ENCODE assay signal across 2 cellular contexts in the genomic region with DNA sequence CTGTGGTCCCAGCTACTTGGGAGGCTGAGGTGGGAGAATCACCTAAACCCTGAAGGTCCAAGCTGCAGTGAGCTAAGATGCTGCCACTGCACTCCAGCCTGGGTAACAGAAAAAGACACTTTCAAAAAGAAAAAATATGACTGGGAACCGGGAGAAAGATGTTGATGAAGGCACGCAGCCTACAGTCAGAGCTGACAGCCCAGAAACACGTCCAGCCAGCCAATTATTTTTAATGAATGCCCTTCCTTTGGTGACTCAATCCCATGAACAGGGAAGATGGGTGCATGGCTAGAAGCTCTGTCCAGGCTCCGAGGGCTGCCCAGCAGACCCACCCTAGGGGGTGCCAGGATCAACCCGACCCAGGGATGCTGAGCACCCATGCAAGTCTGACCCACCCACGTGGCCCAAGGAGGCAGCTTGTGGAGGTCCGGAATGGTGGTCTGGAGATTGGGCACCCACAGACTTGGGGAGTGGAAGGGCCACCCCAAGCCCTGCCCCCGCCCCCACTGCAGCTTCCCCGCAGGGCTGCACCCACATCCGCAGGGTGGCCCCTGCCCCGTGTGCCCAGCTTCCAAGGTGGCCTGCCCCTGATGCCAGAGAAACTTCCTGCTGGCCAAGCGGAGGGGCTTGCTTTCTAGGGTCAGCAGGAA.
TF ChIP-seq lines count a peak whose summit lies in the region.

No MANE protein-coding gene starts in this region.

TF ChIP-seq in liver, 16 proteins besides CTCF, POLR2A, EP300 and RAD21:
- TF ChIP-seq FOXA2 (IDR thresholded peaks at IDR 0.05) (no peak), JUND (IDR thresholded peaks at IDR 0.05) (no peak), YY1 (IDR thresholded peaks at IDR 0.05) (no peak), EGR1 (IDR thresholded peaks at IDR 0.05; ENCODE audit: low read depth in 2 of 2) (no peak), GABPA (IDR thresholded peaks at IDR 0.05 in 1 of 2, conservative IDR thresholded peaks at IDR 0.05 in 1 of 2) (no peak), FOXA1 (IDR thresholded peaks at IDR 0.05) (no peak), NR2F2 (IDR thresholded peaks at IDR 0.05) (no peak), HNF4A (conservative IDR thresholded peaks at IDR 0.05) (no peak), TAF1 (conservative IDR thresholded peaks at IDR 0.05) (no peak), SP1 (IDR thresholded peaks at IDR 0.05) (no peak)
- TF ChIP-seq, protein P1, sequence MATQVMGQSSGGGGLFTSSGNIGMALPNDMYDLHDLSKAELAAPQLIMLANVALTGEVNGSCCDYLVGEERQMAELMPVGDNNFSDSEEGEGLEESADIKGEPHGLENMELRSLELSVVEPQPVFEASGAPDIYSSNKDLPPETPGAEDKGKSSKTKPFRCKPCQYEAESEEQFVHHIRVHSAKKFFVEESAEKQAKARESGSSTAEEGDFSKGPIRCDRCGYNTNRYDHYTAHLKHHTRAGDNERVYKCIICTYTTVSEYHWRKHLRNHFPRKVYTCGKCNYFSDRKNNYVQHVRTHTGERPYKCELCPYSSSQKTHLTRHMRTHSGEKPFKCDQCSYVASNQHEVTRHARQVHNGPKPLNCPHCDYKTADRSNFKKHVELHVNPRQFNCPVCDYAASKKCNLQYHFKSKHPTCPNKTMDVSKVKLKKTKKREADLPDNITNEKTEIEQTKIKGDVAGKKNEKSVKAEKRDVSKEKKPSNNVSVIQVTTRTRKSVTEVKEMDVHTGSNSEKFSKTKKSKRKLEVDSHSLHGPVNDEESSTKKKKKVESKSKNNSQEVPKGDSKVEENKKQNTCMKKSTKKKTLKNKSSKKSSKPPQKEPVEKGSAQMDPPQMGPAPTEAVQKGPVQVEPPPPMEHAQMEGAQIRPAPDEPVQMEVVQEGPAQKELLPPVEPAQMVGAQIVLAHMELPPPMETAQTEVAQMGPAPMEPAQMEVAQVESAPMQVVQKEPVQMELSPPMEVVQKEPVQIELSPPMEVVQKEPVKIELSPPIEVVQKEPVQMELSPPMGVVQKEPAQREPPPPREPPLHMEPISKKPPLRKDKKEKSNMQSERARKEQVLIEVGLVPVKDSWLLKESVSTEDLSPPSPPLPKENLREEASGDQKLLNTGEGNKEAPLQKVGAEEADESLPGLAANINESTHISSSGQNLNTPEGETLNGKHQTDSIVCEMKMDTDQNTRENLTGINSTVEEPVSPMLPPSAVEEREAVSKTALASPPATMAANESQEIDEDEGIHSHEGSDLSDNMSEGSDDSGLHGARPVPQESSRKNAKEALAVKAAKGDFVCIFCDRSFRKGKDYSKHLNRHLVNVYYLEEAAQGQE (IDR thresholded peaks at IDR 0.05), result no peak
- TF ChIP-seq, protein P2, sequence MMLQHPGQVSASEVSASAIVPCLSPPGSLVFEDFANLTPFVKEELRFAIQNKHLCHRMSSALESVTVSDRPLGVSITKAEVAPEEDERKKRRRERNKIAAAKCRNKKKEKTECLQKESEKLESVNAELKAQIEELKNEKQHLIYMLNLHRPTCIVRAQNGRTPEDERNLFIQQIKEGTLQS (IDR thresholded peaks at IDR 0.05), result no peak
- TF ChIP-seq, protein P3, sequence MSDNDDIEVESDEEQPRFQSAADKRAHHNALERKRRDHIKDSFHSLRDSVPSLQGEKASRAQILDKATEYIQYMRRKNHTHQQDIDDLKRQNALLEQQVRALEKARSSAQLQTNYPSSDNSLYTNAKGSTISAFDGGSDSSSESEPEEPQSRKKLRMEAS (IDR thresholded peaks at IDR 0.05), result no peak
- TF ChIP-seq, protein P4, sequence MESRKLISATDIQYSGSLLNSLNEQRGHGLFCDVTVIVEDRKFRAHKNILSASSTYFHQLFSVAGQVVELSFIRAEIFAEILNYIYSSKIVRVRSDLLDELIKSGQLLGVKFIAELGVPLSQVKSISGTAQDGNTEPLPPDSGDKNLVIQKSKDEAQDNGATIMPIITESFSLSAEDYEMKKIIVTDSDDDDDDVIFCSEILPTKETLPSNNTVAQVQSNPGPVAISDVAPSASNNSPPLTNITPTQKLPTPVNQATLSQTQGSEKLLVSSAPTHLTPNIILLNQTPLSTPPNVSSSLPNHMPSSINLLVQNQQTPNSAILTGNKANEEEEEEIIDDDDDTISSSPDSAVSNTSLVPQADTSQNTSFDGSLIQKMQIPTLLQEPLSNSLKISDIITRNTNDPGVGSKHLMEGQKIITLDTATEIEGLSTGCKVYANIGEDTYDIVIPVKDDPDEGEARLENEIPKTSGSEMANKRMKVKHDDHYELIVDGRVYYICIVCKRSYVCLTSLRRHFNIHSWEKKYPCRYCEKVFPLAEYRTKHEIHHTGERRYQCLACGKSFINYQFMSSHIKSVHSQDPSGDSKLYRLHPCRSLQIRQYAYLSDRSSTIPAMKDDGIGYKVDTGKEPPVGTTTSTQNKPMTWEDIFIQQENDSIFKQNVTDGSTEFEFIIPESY (IDR thresholded peaks at IDR 0.05), result no peak

TF ChIP-seq in HepG2, 621 proteins besides CTCF, POLR2A, EP300 and RAD21:
- TF ChIP-seq ZNF747 (CRISPR knock-in tag; IDR thresholded peaks at IDR 0.05; ENCODE audit: borderline replicate concordance), result no peak
- TF ChIP-seq, protein P5, sequence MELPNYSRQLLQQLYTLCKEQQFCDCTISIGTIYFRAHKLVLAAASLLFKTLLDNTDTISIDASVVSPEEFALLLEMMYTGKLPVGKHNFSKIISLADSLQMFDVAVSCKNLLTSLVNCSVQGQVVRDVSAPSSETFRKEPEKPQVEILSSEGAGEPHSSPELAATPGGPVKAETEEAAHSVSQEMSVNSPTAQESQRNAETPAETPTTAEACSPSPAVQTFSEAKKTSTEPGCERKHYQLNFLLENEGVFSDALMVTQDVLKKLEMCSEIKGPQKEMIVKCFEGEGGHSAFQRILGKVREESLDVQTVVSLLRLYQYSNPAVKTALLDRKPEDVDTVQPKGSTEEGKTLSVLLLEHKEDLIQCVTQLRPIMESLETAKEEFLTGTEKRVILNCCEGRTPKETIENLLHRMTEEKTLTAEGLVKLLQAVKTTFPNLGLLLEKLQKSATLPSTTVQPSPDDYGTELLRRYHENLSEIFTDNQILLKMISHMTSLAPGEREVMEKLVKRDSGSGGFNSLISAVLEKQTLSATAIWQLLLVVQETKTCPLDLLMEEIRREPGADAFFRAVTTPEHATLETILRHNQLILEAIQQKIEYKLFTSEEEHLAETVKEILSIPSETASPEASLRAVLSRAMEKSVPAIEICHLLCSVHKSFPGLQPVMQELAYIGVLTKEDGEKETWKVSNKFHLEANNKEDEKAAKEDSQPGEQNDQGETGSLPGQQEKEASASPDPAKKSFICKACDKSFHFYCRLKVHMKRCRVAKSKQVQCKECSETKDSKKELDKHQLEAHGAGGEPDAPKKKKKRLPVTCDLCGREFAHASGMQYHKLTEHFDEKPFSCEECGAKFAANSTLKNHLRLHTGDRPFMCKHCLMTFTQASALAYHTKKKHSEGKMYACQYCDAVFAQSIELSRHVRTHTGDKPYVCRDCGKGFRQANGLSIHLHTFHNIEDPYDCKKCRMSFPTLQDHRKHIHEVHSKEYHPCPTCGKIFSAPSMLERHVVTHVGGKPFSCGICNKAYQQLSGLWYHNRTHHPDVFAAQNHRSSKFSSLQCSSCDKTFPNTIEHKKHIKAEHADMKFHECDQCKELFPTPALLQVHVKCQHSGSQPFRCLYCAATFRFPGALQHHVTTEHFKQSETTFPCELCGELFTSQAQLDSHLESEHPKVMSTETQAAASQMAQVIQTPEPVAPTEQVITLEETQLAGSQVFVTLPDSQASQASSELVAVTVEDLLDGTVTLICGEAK (IDR thresholded peaks at IDR 0.05), result no peak
- TF ChIP-seq, protein P5 (CRISPR knock-in tag; IDR thresholded peaks at IDR 0.05), result no peak
- TF ChIP-seq MLLT10 (CRISPR knock-in tag; IDR thresholded peaks at IDR 0.05), result no peak
- TF ChIP-seq, protein P6, sequence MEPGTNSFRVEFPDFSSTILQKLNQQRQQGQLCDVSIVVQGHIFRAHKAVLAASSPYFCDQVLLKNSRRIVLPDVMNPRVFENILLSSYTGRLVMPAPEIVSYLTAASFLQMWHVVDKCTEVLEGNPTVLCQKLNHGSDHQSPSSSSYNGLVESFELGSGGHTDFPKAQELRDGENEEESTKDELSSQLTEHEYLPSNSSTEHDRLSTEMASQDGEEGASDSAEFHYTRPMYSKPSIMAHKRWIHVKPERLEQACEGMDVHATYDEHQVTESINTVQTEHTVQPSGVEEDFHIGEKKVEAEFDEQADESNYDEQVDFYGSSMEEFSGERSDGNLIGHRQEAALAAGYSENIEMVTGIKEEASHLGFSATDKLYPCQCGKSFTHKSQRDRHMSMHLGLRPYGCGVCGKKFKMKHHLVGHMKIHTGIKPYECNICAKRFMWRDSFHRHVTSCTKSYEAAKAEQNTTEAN (CRISPR knock-in tag; conservative IDR thresholded peaks at IDR 0.05), result no peak
- TF ChIP-seq, protein P7, sequence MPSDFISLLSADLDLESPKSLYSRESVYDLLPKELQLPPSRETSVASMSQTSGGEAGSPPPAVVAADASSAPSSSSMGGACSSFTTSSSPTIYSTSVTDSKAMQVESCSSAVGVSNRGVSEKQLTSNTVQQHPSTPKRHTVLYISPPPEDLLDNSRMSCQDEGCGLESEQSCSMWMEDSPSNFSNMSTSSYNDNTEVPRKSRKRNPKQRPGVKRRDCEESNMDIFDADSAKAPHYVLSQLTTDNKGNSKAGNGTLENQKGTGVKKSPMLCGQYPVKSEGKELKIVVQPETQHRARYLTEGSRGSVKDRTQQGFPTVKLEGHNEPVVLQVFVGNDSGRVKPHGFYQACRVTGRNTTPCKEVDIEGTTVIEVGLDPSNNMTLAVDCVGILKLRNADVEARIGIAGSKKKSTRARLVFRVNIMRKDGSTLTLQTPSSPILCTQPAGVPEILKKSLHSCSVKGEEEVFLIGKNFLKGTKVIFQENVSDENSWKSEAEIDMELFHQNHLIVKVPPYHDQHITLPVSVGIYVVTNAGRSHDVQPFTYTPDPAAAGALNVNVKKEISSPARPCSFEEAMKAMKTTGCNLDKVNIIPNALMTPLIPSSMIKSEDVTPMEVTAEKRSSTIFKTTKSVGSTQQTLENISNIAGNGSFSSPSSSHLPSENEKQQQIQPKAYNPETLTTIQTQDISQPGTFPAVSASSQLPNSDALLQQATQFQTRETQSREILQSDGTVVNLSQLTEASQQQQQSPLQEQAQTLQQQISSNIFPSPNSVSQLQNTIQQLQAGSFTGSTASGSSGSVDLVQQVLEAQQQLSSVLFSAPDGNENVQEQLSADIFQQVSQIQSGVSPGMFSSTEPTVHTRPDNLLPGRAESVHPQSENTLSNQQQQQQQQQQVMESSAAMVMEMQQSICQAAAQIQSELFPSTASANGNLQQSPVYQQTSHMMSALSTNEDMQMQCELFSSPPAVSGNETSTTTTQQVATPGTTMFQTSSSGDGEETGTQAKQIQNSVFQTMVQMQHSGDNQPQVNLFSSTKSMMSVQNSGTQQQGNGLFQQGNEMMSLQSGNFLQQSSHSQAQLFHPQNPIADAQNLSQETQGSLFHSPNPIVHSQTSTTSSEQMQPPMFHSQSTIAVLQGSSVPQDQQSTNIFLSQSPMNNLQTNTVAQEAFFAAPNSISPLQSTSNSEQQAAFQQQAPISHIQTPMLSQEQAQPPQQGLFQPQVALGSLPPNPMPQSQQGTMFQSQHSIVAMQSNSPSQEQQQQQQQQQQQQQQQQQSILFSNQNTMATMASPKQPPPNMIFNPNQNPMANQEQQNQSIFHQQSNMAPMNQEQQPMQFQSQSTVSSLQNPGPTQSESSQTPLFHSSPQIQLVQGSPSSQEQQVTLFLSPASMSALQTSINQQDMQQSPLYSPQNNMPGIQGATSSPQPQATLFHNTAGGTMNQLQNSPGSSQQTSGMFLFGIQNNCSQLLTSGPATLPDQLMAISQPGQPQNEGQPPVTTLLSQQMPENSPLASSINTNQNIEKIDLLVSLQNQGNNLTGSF (CRISPR knock-in tag; IDR thresholded peaks at IDR 0.05), result no peak
- no peak for TF ChIP-seq JUNB (CRISPR knock-in tag; IDR thresholded peaks at IDR 0.05; ENCODE audit: borderline replicate concordance)
- TF ChIP-seq, protein P8, sequence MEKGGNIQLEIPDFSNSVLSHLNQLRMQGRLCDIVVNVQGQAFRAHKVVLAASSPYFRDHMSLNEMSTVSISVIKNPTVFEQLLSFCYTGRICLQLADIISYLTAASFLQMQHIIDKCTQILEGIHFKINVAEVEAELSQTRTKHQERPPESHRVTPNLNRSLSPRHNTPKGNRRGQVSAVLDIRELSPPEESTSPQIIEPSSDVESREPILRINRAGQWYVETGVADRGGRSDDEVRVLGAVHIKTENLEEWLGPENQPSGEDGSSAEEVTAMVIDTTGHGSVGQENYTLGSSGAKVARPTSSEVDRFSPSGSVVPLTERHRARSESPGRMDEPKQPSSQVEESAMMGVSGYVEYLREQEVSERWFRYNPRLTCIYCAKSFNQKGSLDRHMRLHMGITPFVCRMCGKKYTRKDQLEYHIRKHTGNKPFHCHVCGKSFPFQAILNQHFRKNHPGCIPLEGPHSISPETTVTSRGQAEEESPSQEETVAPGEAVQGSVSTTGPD (CRISPR knock-in tag; IDR thresholded peaks at IDR 0.05), result no peak
- TF ChIP-seq ZNF121 (CRISPR knock-in tag; IDR thresholded peaks at IDR 0.05), result no peak
- no peak for TF ChIP-seq TMF1 (CRISPR knock-in tag; IDR thresholded peaks at IDR 0.05; ENCODE audit: low read depth)
- TF ChIP-seq ZNF792 (CRISPR knock-in tag; IDR thresholded peaks at IDR 0.05), result no peak
